ENCODE assay signal across 17 cellular contexts in genomic region chr1:211376807-211377206, GRCh38. TPM values are rescaled to one million over a fixed set of nuclear protein-coding genes. Genes with fewer than 3 reads are reported as not detected.
DNase-seq lines count a peak whose midpoint lies in the region; ATAC-seq and TF ChIP-seq lines count a peak whose summit lies in the region.
"Had no signal": no experiment of that assay in that cellular context is flagged by ENCODE, and none has a peak within 500 bp of the region (broad histone marks: within the 10 kb centered on the region; RNA-seq: fewer than 3 reads in every experiment).

No MANE protein-coding gene starts in this region.

- no peaks in the 10 kb centered on the region for H3K27me3 ChIP-seq in endodermal cell (ENCODE audit: control insufficient read depth, insufficient read depth, low read length, poor library complexity, severe bottlenecking)

- peak overlapping the region; percentile 11 to 53 for H3K27ac Mint-ChIP-seq in activated naive CD4-positive, alpha-beta T cell treated with anti-CD3 and anti-CD28 coated beads, Interleukin-2, amount 50 U/mL, for 72 hours
- no peak overlapping the region for H3K27ac Mint-ChIP-seq in activated naive CD4-positive, alpha-beta T cell treated with anti-CD3 and anti-CD28 coated beads for 36 hours
- peak overlapping the region; percentile 63 for H3K27ac Mint-ChIP-seq in T-helper 17 cell
- H3K27ac Mint-ChIP-seq in endodermal cell = peak overlapping the region; percentile 91
- H3K27ac Mint-ChIP-seq in type B pancreatic cell = peak overlapping the region; percentile 75

- no peaks in the 10 kb centered on the region for H3K9me3 ChIP-seq in T-helper 17 cell (ENCODE audit: control insufficient read depth, low read length, poor library complexity, severe bottlenecking)
- H3K9me3 ChIP-seq in endodermal cell (ENCODE audit: control insufficient read depth, low read length) = no peaks in the 10 kb centered on the region

- no peaks in the 10 kb centered on the region for H3K9me3 Mint-ChIP-seq in activated naive CD4-positive, alpha-beta T cell treated with anti-CD3 and anti-CD28 coated beads, Interleukin-2, amount 50 U/mL, for 72 hours
- H3K9me3 Mint-ChIP-seq in activated naive CD4-positive, alpha-beta T cell treated with anti-CD3 and anti-CD28 coated beads for 36 hours = no peaks in the 10 kb centered on the region
- no peaks in the 10 kb centered on the region for H3K9me3 Mint-ChIP-seq in endodermal cell
- no peaks in the 10 kb centered on the region for H3K9me3 Mint-ChIP-seq in type B pancreatic cell
- H3K9me3 Mint-ChIP-seq: activated T-cell treated with anti-CD3 and anti-CD28 coated beads, Interleukin-2, amount 50 U/mL, for 4 hours had no signal

- H3K27ac ChIP-seq in endodermal cell (ENCODE audit: low read depth, low read length) = no peak overlapping the region

- H3K9ac ChIP-seq in endodermal cell (ENCODE audit: extremely low read depth, low read length, poor library complexity, severe bottlenecking) = no peak overlapping the region

- H3K4me3 Mint-ChIP-seq in activated naive CD4-positive, alpha-beta T cell treated with anti-CD3 and anti-CD28 coated beads for 36 hours = no peak overlapping the region
- H3K4me3 Mint-ChIP-seq in T-helper 17 cell (no peak overlapping the region), endodermal cell (no peak overlapping the region), type B pancreatic cell (no peak overlapping the region)
- H3K4me3 Mint-ChIP-seq: activated T-cell treated with anti-CD3 and anti-CD28 coated beads, Interleukin-2, amount 50 U/mL, for 4 hours had no signal

- TF ChIP-seq CTCF in endodermal cell (conservative IDR thresholded peaks at IDR 0.05) (no peak), type B pancreatic cell (conservative IDR thresholded peaks at IDR 0.05) (no peak)

- no peak for DNase-seq in activated naive CD4-positive, alpha-beta T cell treated with anti-CD3 and anti-CD28 coated beads, Interleukin-2, amount 50 U/mL, for 72 hours (ENCODE audit: low spot score in 2 of 2)
- DNase-seq in activated naive CD4-positive, alpha-beta T cell treated with anti-CD3 and anti-CD28 coated beads for 36 hours = no peak
- DNase-seq in T-helper 17 cell (no peak), endodermal cell (no peak), type B pancreatic cell (ENCODE audit: extremely low spot score, unreplicated experiment) (no peak), SHP77 (lab: John Stamatoyannopoulos, UW) (no peak), NCI-H1092 treated with DMSO at 0.1 percent for 48 hours (lab: John Stamatoyannopoulos, UW) (no peak)
- DNase-seq: activated CD4-positive, alpha-beta T cell treated with anti-CD3 and anti-CD28 coated beads, Interleukin-2, amount 50 U/mL, for 4 hours; activated T-cell treated with anti-CD3 and anti-CD28 coated beads, Interleukin-2, amount 50 U/mL, for 4 hours; amygdala; central memory CD4-positive, alpha-beta T cell; DMS79 treated with DMSO at 0.1 percent for 48 hours; NCI-H1105; NCI-H524; stimulated activated CD4-positive, alpha-beta T cell treated with anti-CD3 and anti-CD28 coated beads, Interleukin-4, amount 100 ng/mL, for 4 hours had no signal

- 89 to 100% methylated on average over 2 to 3 of the region's 3 CpGs for WGBS in endodermal cell (ENCODE audit: insufficient coverage in 1 of 2, insufficient read length in 1 of 2), 2 experiments

- peaks cover 43% of the 10 kb centered on the region for H3K4me1 Mint-ChIP-seq in activated naive CD4-positive, alpha-beta T cell treated with anti-CD3 and anti-CD28 coated beads for 36 hours (ENCODE audit: low read depth)
- H3K4me1 Mint-ChIP-seq in T-helper 17 cell = peaks cover 25% of the 10 kb centered on the region
- peaks cover 53% of the 10 kb centered on the region for H3K4me1 Mint-ChIP-seq in endodermal cell
- H3K4me1 Mint-ChIP-seq in type B pancreatic cell (ENCODE audit: unreplicated experiment) = peaks cover 25% of the 10 kb centered on the region

- ATAC-seq in activated naive CD4-positive, alpha-beta T cell treated with anti-CD3 and anti-CD28 coated beads, Interleukin-2, amount 50 U/mL, for 72 hours = no peak
- ATAC-seq in T-helper 17 cell (no peak), GM19452 (IDR thresholded peaks at IDR 0.05; ENCODE audit: unreplicated experiment) (no peak)
- ATAC-seq: activated T-cell treated with anti-CD3 and anti-CD28 coated beads, Interleukin-2, amount 50 U/mL, for 4 hours; esophagus mucosa had no signal

- peaks cover 17% of the 10 kb centered on the region for H3K36me3 ChIP-seq in endodermal cell (ENCODE audit: control insufficient read depth, insufficient read depth, low read length)

- CTCF ChIA-PET in activated naive CD4-positive, alpha-beta T cell treated with anti-CD3 and anti-CD28 coated beads for 36 hours (lab: Charles Lee) = no interaction called here

- H3K4me1 ChIP-seq in endodermal cell (ENCODE audit: control insufficient read depth, insufficient read depth, low read length) = peaks cover 31% of the 10 kb centered on the region

- H3K36me3 Mint-ChIP-seq in activated naive CD4-positive, alpha-beta T cell treated with anti-CD3 and anti-CD28 coated beads, Interleukin-2, amount 50 U/mL, for 72 hours = peaks cover 0 to 27% of the 10 kb centered on the region in 2 donors
- peaks cover 5% of the 10 kb centered on the region for H3K36me3 Mint-ChIP-seq in activated naive CD4-positive, alpha-beta T cell treated with anti-CD3 and anti-CD28 coated beads for 36 hours (ENCODE audit: low read depth)
- H3K36me3 Mint-ChIP-seq in T-helper 17 cell (ENCODE audit: low read depth) (peaks cover 12% of the 10 kb centered on the region), endodermal cell (ENCODE audit: low read depth) (peaks cover 19% of the 10 kb centered on the region), type B pancreatic cell (peaks cover 4% of the 10 kb centered on the region)

- no peaks in the 10 kb centered on the region for H3K27me3 Mint-ChIP-seq in activated naive CD4-positive, alpha-beta T cell treated with anti-CD3 and anti-CD28 coated beads for 36 hours (ENCODE audit: low read depth)
- no peaks in the 10 kb centered on the region for H3K27me3 Mint-ChIP-seq in T-helper 17 cell
- H3K27me3 Mint-ChIP-seq in endodermal cell (ENCODE audit: insufficient read depth) = no peaks in the 10 kb centered on the region
- H3K27me3 Mint-ChIP-seq in type B pancreatic cell = no peaks in the 10 kb centered on the region

- H3K4me3 ChIP-seq in endodermal cell (ENCODE audit: low read length) = no peak overlapping the region

- intact Hi-C loops in activated naive CD4-positive, alpha-beta T cell treated with anti-CD3 and anti-CD28 coated beads for 36 hours (cut with micrococcal nuclease) = no loop called here

RNA-seq across cellular contexts. Expression of gene TRAF5, which starts 50.2 kb away (rescaled TPM):
- 10 to 100 TPM; 33.3 to 54.9 TPM for total RNA-seq in activated naive CD4-positive, alpha-beta T cell treated with anti-CD3 and anti-CD28 coated beads, Interleukin-2, amount 50 U/mL, for 72 hours
- total RNA-seq in activated naive CD4-positive, alpha-beta T cell treated with anti-CD3 and anti-CD28 coated beads for 36 hours = 10 to 100 TPM; 16.1 to 18.8 TPM
- total RNA-seq in T-helper 17 cell (10 to 100 TPM; 52.3 to 59.9 TPM), endodermal cell (10 to 100 TPM; 56.5 to 78.3 TPM), type B pancreatic cell (ENCODE audit: low replicate concordance) (14.0 and 17.9 TPM in 2 replicates)
- 21.7 TPM for polyA plus RNA-seq in endodermal cell (2013, experiment 1 of 2)
- 23.8 TPM for polyA plus RNA-seq in endodermal cell (2013, experiment 2 of 2)
